ENCODE assay signal across 12 cellular contexts in the genomic region with DNA sequence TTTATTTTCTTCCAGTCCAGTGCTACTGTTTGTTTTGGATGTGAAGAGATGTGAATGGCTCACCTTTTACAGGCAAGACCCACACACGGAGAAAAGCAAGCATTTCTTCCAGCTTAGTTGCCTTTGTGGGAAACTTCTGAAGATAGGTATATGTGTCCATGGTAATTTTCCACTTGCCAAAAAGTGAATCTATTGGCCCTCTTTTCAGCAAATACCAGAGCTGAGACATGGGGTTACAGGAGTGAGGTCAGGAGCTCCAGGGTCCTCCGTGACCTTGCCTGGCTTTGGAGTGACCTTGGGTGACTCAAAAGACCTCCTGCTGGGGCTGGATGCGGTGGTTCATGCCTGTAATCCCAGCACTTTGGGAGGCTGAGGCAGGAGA.
DNase-seq lines count a peak whose midpoint lies in the region; ATAC-seq and TF ChIP-seq lines count a peak whose summit lies in the region.
"Had no signal": no experiment of that assay in that cellular context is flagged by ENCODE, and none has a peak within 500 bp of the region (broad histone marks: within the 10 kb centered on the region; RNA-seq: fewer than 3 reads in every experiment).

No MANE protein-coding gene starts in this region.

- CTCF ChIA-PET in SK-N-SH (lab: Yijun Ruan, JAX) = interaction anchor here (0.6 to 6.2 kb wide), 16 partner anchors 10 to 577 kb away, joined by 3 to 64 read pairs (median 4); no protein-coding TSS in a partner anchor

- H2AFZ ChIP-seq in SK-N-SH (ENCODE audit: low read depth) = peak overlapping the region; percentile 89; the same call in 1 of the 2 replicates

- H3K36me3 Mint-ChIP-seq in activated naive CD8-positive, alpha-beta T cell treated with anti-CD3 and anti-CD28 coated beads, Interleukin-2, amount 50 U/mL, for 24 hours (ENCODE audit: low read depth) = no peaks in the 10 kb centered on the region

- no peaks in the 10 kb centered on the region for H3K9me3 Mint-ChIP-seq in activated naive CD8-positive, alpha-beta T cell treated with anti-CD3 and anti-CD28 coated beads, Interleukin-2, amount 50 U/mL, for 24 hours

- H3K27me3 ChIP-seq in SK-N-SH (ENCODE audit: insufficient read depth) (no peaks in the 10 kb centered on the region), psoas muscle (ENCODE audit: insufficient read depth in 3 of 3, low read length in 2 of 3) (no peaks in the 10 kb centered on the region)

- H3K4me3 Mint-ChIP-seq in activated naive CD8-positive, alpha-beta T cell treated with anti-CD3 and anti-CD28 coated beads, Interleukin-2, amount 50 U/mL, for 24 hours = peak overlapping the region; percentile 58
- H3K4me3 Mint-ChIP-seq: type B pancreatic cell had no signal

- H3K4me1 Mint-ChIP-seq in activated naive CD8-positive, alpha-beta T cell treated with anti-CD3 and anti-CD28 coated beads, Interleukin-2, amount 50 U/mL, for 24 hours = peaks cover 40% of the 10 kb centered on the region

- ATAC-seq in SK-N-SH treated with all-trans-retinoic acid at 6 μM for 48 hours (no peak), psoas muscle (no peak), GM19452 (IDR thresholded peaks at IDR 0.05; ENCODE audit: unreplicated experiment) (no peak), HG02610 (IDR thresholded peaks at IDR 0.05; ENCODE audit: unreplicated experiment) (no peak)
- no peak for ATAC-seq in activated naive CD8-positive, alpha-beta T cell treated with anti-CD3 and anti-CD28 coated beads, Interleukin-2, amount 50 U/mL, for 24 hours

- peaks cover 0 to 55% of the 10 kb centered on the region in 2 experiments; a peak in 2 of 4 replicates for H3K4me1 ChIP-seq in SK-N-SH (ENCODE audit: control insufficient read depth in 1 of 2, insufficient read depth in 2 of 2, low read depth in 1 of 2, low read length in 1 of 2)
- peaks cover 79% of the 10 kb centered on the region for H3K4me1 ChIP-seq in psoas muscle

- no peaks in the 10 kb centered on the region for H3K79me2 ChIP-seq in SK-N-SH (ENCODE audit: insufficient read depth)

- H3K4me3 ChIP-seq in SK-N-SH (ENCODE audit: low read depth in 2 of 2, low read length in 1 of 2) (peak overlapping the region in 1 of 2 experiments; percentile 55; a peak in 2 of 4 replicates), psoas muscle (peak overlapping the region; percentile 24)
- H3K4me3 ChIP-seq: mucosa of descending colon had no signal

- no peak overlapping the region for H3K9ac ChIP-seq in SK-N-SH

- no peaks in the 10 kb centered on the region for H3F3A ChIP-seq in SK-N-SH (replicated peaks; ENCODE audit: insufficient read depth)

- no peak for TF ChIP-seq EP300 in SK-N-SH (IDR thresholded peaks at IDR 0.05; ENCODE audit: borderline replicate concordance in 1 of 2, low read depth in 1 of 2, low read length in 1 of 2)

- intact Hi-C loops in psoas muscle (cut with DNase I) = no loop called here

- H3K9me2 ChIP-seq in SK-N-SH = no peaks in the 10 kb centered on the region

- H4K20me1 ChIP-seq in SK-N-SH (ENCODE audit: insufficient read depth) = no peaks in the 10 kb centered on the region

- H3K36me3 ChIP-seq in SK-N-SH (replicated peaks in 1 of 2; ENCODE audit: control insufficient read depth in 1 of 2, insufficient read depth in 2 of 2, low read length in 1 of 2) = no peaks in the 10 kb centered on the region
- H3K36me3 ChIP-seq in psoas muscle (ENCODE audit: insufficient read depth in 1 of 2, low read depth in 1 of 2) = no peaks in the 10 kb centered on the region

- 78% methylated on average over 3 of the region's 3 CpGs for WGBS in SK-N-SH (ENCODE audit: low lambda C conversion rate)
- 67 to 90% (median 83%) methylated on average over 3 of the region's 3 CpGs for WGBS in psoas muscle, 3 donors

- no peaks in the 10 kb centered on the region for H3K27me3 Mint-ChIP-seq in activated naive CD8-positive, alpha-beta T cell treated with anti-CD3 and anti-CD28 coated beads, Interleukin-2, amount 50 U/mL, for 24 hours

- POLR2A ChIA-PET in SK-N-SH (lab: Yijun Ruan, JAX) = interaction anchor here (0.7 to 0.9 kb wide), 3 partner anchors 26 to 102 kb away, joined by 3 read pairs; no protein-coding TSS in a partner anchor

- TF ChIP-seq RAD21 in SK-N-SH (IDR thresholded peaks at IDR 0.05; ENCODE audit: low read length) = no peak

- no peak for TF ChIP-seq CTCF in SK-N-SH (IDR thresholded peaks at IDR 0.05)
- no peak for TF ChIP-seq CTCF in psoas muscle (IDR thresholded peaks at IDR 0.05)

- peak overlapping the region; percentile 24 to 78; a peak in 3 of 4 replicates for H3K27ac ChIP-seq in SK-N-SH (ENCODE audit: low read depth in 2 of 2, low read length in 1 of 2)
- H3K27ac ChIP-seq in psoas muscle = peak overlapping the region; percentile 94
- H3K27ac ChIP-seq: 22Rv1 had no signal

- peak overlapping the region; percentile 13 for H3K27ac Mint-ChIP-seq in activated naive CD8-positive, alpha-beta T cell treated with anti-CD3 and anti-CD28 coated beads, Interleukin-2, amount 50 U/mL, for 24 hours

- H3K9me3 ChIP-seq in SK-N-SH (no peaks in the 10 kb centered on the region), psoas muscle (no peaks in the 10 kb centered on the region)
- H3K9me3 ChIP-seq: mucosa of descending colon had no signal

- H3K4me2 ChIP-seq in SK-N-SH = peak overlapping the region; percentile 82

- no peak for DNase-seq in SK-N-SH
- peak; percentile 60 for DNase-seq in M059J (ENCODE audit: low read depth)
- DNase-seq in activated naive CD8-positive, alpha-beta T cell treated with anti-CD3 and anti-CD28 coated beads, Interleukin-2, amount 50 U/mL, for 24 hours = no peak
- no peak for DNase-seq in psoas muscle
- DNase-seq in anterior cingulate cortex (lab: John Stamatoyannopoulos, UW) = no peak
- DNase-seq: NCI-H1105 treated with DMSO at 0.1 percent for 48 hours had no signal

TF ChIP-seq in SK-N-SH, 30 proteins besides CTCF, POLR2A, EP300 and RAD21:
- TF ChIP-seq POLR2AphosphoS5 (IDR thresholded peaks at IDR 0.05; ENCODE audit: low read depth, low read length) (no peak), YY1 (IDR thresholded peaks at IDR 0.05; ENCODE audit: low read depth) (no peak), FOXJ3 (CRISPR knock-in tag; IDR thresholded peaks at IDR 0.05) (no peak), FOXM1 (IDR thresholded peaks at IDR 0.05; ENCODE audit: low read depth) (no peak), SMC3 (IDR thresholded peaks at IDR 0.05; ENCODE audit: low read depth, low read length) (no peak), SIN3A (IDR thresholded peaks at IDR 0.05; ENCODE audit: borderline replicate concordance, low read depth, low read length) (no peak), RXRA (IDR thresholded peaks at IDR 0.05; ENCODE audit: borderline replicate concordance, low read depth) (no peak), FOSL2 (IDR thresholded peaks at IDR 0.05; ENCODE audit: borderline replicate concordance, low read depth) (no peak), NFIC (IDR thresholded peaks at IDR 0.05; ENCODE audit: borderline replicate concordance) (no peak), ELF1 (IDR thresholded peaks at IDR 0.05) (no peak), MEF2A (IDR thresholded peaks at IDR 0.05; ENCODE audit: borderline replicate concordance, low read depth) (no peak), RCOR1 (IDR thresholded peaks at IDR 0.05; ENCODE audit: low read length) (no peak), MXI1 (IDR thresholded peaks at IDR 0.05; ENCODE audit: low read depth, low read length) (no peak)
- TF ChIP-seq, protein P1, sequence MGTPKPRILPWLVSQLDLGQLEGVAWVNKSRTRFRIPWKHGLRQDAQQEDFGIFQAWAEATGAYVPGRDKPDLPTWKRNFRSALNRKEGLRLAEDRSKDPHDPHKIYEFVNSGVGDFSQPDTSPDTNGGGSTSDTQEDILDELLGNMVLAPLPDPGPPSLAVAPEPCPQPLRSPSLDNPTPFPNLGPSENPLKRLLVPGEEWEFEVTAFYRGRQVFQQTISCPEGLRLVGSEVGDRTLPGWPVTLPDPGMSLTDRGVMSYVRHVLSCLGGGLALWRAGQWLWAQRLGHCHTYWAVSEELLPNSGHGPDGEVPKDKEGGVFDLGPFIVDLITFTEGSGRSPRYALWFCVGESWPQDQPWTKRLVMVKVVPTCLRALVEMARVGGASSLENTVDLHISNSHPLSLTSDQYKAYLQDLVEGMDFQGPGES (IDR thresholded peaks at IDR 0.05; ENCODE audit: low read depth, low read length) = no peak

TF ChIP-seq in SK-N-SH treated with all-trans-retinoic acid at 6 μM for 48 hours, 23 proteins besides CTCF, POLR2A, EP300 and RAD21:
- no peak for TF ChIP-seq ZC3H10 (CRISPR knock-in tag; IDR thresholded peaks at IDR 0.05)
- TF ChIP-seq BACH2 (CRISPR knock-in tag; IDR thresholded peaks at IDR 0.05; ENCODE audit: borderline replicate concordance) = no peak
- TF ChIP-seq ZNF8 (CRISPR knock-in tag; IDR thresholded peaks at IDR 0.05) = no peak
- TF ChIP-seq TOX (CRISPR knock-in tag; IDR thresholded peaks at IDR 0.05; ENCODE audit: borderline replicate concordance) = no peak
- TF ChIP-seq ZFP30 (CRISPR knock-in tag; IDR thresholded peaks at IDR 0.05) = no peak
